ENCODE assay signal across 11 cellular contexts in genomic region chr21:29387598-29387997, GRCh38.
"Had no signal": no experiment of that assay in that cellular context is flagged by ENCODE, and none has a peak within 500 bp of the region (broad histone marks: within the 10 kb centered on the region; RNA-seq: fewer than 3 reads in every experiment).

No MANE protein-coding gene starts in this region.

- H3K4me3 Mint-ChIP-seq: GM23338, H9, HFFc6 had no signal

- H3K4me1 ChIP-seq: HAP-1 had no signal

- H3K36me3 ChIP-seq: HAP-1 had no signal

- H3K4me2 ChIP-seq: GM23338 had no signal

- H3K9ac ChIP-seq: GM23248 had no signal

- H3K4me1 Mint-ChIP-seq: GM23338 had no signal

- H3K27ac ChIP-seq: GM23248 had no signal

- FAIRE-seq: H1, H54 had no signal

- H3K4me3 ChIP-seq: GM23248, GM23338, HAP-1 had no signal

- H3K27ac Mint-ChIP-seq: GM23338, H9, HFFc6 had no signal

- H3K9me3 Mint-ChIP-seq: HFFc6 had no signal

- H2AFZ ChIP-seq: GM23248, GM23338 had no signal

- DNase-seq: GM23248, GOT3, H7, H9, HCEC 1CT, HFFc6 had no signal

- ATAC-seq: GM23338, HCT116 had no signal

- H3K9me3 ChIP-seq: HAP-1 had no signal
